ENCODE assay signal across 11 cellular contexts in genomic region chrX:133042260-133042659, GRCh38. TPM values are rescaled to one million over a fixed set of nuclear protein-coding genes. Genes with fewer than 3 reads are reported as not detected.
"Had no signal": no experiment of that assay in that cellular context is flagged by ENCODE, and none has a peak within 500 bp of the region (broad histone marks: within the 10 kb centered on the region; RNA-seq: fewer than 3 reads in every experiment).

No MANE protein-coding gene starts in this region.

- DNase-seq: GM23248, GOT3, H7, H9, HCEC 1CT, HFFc6 had no signal

- H3K36me3 ChIP-seq: HAP-1 had no signal

- H3K4me3 ChIP-seq: GM23248, GM23338, HAP-1 had no signal

- ATAC-seq: GM23338, HCT116 had no signal

- H3K27ac ChIP-seq: GM23248 had no signal

RNA-seq across cellular contexts. Expression of gene USP26, which starts 54.6 kb away (rescaled TPM):
- total RNA-seq: GM23248, GM23338, H1, H4, H7, H9, HFFc6 had no signal
- polyA plus RNA-seq: GM23248, GM23338, H1 had no signal
